Comparison of ENCODE assay signal across 11 cellular contexts in the genomic region with DNA sequence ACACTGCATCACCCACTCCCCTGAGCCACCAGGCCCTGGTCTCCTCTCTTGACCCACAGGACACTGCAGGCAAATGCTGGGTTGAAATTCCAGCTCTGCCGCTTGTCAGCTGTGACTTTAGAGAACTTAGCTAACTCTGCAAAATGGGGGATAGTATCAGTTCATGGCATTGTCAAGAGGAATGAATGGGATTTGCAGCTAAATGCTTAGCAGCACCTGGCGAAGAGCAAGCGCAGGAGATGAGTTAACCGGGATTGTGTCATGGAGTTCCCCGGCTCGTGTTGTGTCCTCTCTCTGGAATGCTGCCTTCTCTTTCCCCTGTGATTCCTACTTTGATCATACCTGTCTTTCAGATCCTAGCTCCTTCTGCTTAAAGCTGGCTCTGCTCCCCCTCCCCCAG.
"Had no signal": no experiment of that assay in that cellular context is flagged by ENCODE, and none has a peak within 500 bp of the region (broad histone marks: within the 10 kb centered on the region; RNA-seq: fewer than 3 reads in every experiment).

No MANE protein-coding gene starts in this region.

- H3K9me3 Mint-ChIP-seq: activated naive CD4-positive, alpha-beta T cell treated with anti-CD3 and anti-CD28 coated beads, Interleukin-2, amount 50 U/mL, for 72 hours; immature natural killer cell; stimulated activated naive CD8-positive, alpha-beta T cell treated with anti-CD3 and anti-CD28 coated beads, Interleukin-15, Interleukin-2, amounts not matched to agents 100 ng/mL and 50 ng/mL, for 24 hours had no signal

- FAIRE-seq: pancreas had no signal

- H3K4me3 Mint-ChIP-seq: immature natural killer cell; stimulated activated naive CD8-positive, alpha-beta T cell treated with anti-CD3 and anti-CD28 coated beads, Interleukin-15, Interleukin-2, amounts not matched to agents 100 ng/mL and 50 ng/mL, for 24 hours; T-helper 17 cell had no signal

- H3K9me3 ChIP-seq: pancreas, testis had no signal

- H3K27me3 ChIP-seq: pancreas, testis had no signal

- H3K36me3 ChIP-seq: pancreas had no signal

- H3K4me1 Mint-ChIP-seq: immature natural killer cell, T-helper 17 cell had no signal

- H3K27me3 Mint-ChIP-seq: stimulated activated naive CD8-positive, alpha-beta T cell treated with anti-CD3 and anti-CD28 coated beads, Interleukin-15, Interleukin-2, amounts not matched to agents 100 ng/mL and 50 ng/mL, for 24 hours had no signal

- H3K27ac ChIP-seq: testis had no signal

- DNase-seq: activated CD4-positive, alpha-beta T cell treated with anti-CD3 and anti-CD28 coated beads, Interleukin-2, amount 50 U/mL, for 1 hour; activated T-cell treated with anti-CD3 and anti-CD28 coated beads, Interleukin-2, amount 50 U/mL, for 1 hour; amniotic stem cell; immature natural killer cell; stimulated activated CD4-positive, alpha-beta T cell treated with anti-CD3 and anti-CD28 coated beads, Interleukin-15, amount 100 ng/mL, for 24 hours; stimulated activated CD4-positive, alpha-beta T cell treated with anti-CD3 and anti-CD28 coated beads, Interleukin-4, amount 100 ng/mL, for 24 hours; T-helper 17 cell had no signal

- ATAC-seq: activated naive CD4-positive, alpha-beta T cell treated with anti-CD3 and anti-CD28 coated beads, Interleukin-2, amount 50 U/mL, for 72 hours; T-helper 17 cell had no signal

- H3K4me3 ChIP-seq: pancreas, testis had no signal

- H3K36me3 Mint-ChIP-seq: activated naive CD4-positive, alpha-beta T cell treated with anti-CD3 and anti-CD28 coated beads, Interleukin-2, amount 50 U/mL, for 72 hours; immature natural killer cell had no signal

- H3K27ac Mint-ChIP-seq: activated naive CD4-positive, alpha-beta T cell treated with anti-CD3 and anti-CD28 coated beads, Interleukin-2, amount 50 U/mL, for 72 hours; immature natural killer cell; stimulated activated naive CD8-positive, alpha-beta T cell treated with anti-CD3 and anti-CD28 coated beads, Interleukin-15, Interleukin-2, amounts not matched to agents 100 ng/mL and 50 ng/mL, for 24 hours; T-helper 17 cell had no signal
